ENCODE assay signal across 18 cellular contexts in the genomic region with DNA sequence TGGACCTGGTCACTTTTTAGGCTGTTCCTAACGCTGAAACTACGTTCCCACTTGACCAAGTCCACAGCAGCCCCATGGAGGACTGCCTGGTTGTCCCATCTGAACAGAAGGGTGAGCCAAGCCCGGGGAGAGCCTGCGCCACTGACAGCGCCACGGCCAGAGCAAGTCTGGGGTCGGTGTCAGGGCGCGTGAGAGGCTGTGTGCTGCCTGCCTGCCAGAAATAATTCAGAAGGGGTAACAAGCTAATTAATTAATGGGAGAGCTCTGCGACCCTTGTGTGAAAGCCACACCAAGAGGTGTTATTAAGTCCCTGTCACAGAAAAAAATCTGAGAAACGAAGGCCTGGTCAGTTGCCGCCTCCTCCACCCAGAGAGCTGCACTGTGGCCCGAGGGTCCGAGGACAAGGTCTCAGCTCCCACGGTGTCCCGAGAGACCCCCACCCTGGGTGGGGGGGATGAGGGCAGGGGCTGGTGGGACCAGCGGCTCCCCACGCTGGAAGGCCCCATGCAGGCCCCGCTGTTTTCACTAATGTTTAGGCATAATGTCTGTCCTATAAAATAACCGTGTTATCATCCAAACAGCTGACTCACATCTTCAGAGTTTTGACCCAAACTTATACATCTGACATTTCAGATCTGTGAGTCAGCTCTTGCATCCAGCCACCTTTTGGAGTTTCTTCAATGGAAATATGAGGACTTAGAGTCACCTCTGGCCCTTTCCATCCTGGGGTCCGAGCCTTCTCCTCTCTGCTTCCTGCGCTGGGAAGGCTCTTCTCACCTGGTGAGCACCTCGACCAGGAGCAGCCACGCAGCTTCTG. TPM values are rescaled to one million over a fixed set of nuclear protein-coding genes. Genes with fewer than 3 reads are reported as not detected.
DNase-seq lines count a peak whose midpoint lies in the region; ATAC-seq and TF ChIP-seq lines count a peak whose summit lies in the region.
"Had no signal": no experiment of that assay in that cellular context is flagged by ENCODE, and none has a peak within 500 bp of the region (broad histone marks: within the 10 kb centered on the region; RNA-seq: fewer than 3 reads in every experiment).

No MANE protein-coding gene starts in this region.

- no TSS peak for BruUV-seq in IMR-90 (replicated peaks; lab: Mats Ljungman, UMichigan)

- H3K18ac ChIP-seq in IMR-90 (ENCODE audit: low read depth, low read length): peak overlapping the region; percentile 77; the same call in 1 of the 2 replicates

- no peak overlapping the region for H2AK9ac ChIP-seq in IMR-90 (replicated peaks; ENCODE audit: low read depth, low read length, poor library complexity)

- dilution Hi-C loops in IMR-90 (cut with HindIII; ENCODE audit: low sequenced_read_pairs, unreplicated experiment): no loop called here

- no peaks in the 10 kb centered on the region for H3K36me3 ChIP-seq in IMR-90 (ENCODE audit: control insufficient read depth, insufficient read depth, low read length)
- H3K36me3 ChIP-seq in duodenal mucosa (ENCODE audit: control insufficient read depth in 1 of 2, insufficient read depth in 2 of 2, low read length in 2 of 2): no peaks in the 10 kb centered on the region

- H2AFZ ChIP-seq in IMR-90 (replicated peaks; ENCODE audit: low read length, poor library complexity): peak overlapping the region; percentile 40

- H3K9me3 Mint-ChIP-seq in mesothelial cell of epicardium: no peaks in the 10 kb centered on the region
- H3K9me3 Mint-ChIP-seq in stimulated activated memory B cell treated with anti-CD40 and anti-IgM and Interleukin-4, amounts not matched to agents 10 μg/mL and 1 μg/mL and 100 μg/mL, for 72 hours: no peaks in the 10 kb centered on the region
- H3K9me3 Mint-ChIP-seq: CD4-positive, CD25-positive, alpha-beta regulatory T cell; natural killer cell treated with Interleukin-12 subunit alpha and Interleukin-12 subunit beta and Interleukin-15 and Interleukin-18, amount 100 ng/mL, for 72 hours; type B pancreatic cell had no signal

- H3K4me1 Mint-ChIP-seq in mesothelial cell of epicardium: peaks cover 35% of the 10 kb centered on the region
- H3K4me1 Mint-ChIP-seq in stimulated activated memory B cell treated with anti-CD40 and anti-IgM and Interleukin-4, amounts not matched to agents 10 μg/mL and 1 μg/mL and 100 μg/mL, for 72 hours: no peaks in the 10 kb centered on the region
- H3K4me1 Mint-ChIP-seq: CD4-positive, CD25-positive, alpha-beta regulatory T cell had no signal

- H2BK5ac ChIP-seq in IMR-90 (ENCODE audit: low read depth, low read length, poor library complexity, severe bottlenecking): peak overlapping the region; percentile 13

- H3K36me3 Mint-ChIP-seq in mesothelial cell of epicardium: no peaks in the 10 kb centered on the region
- H3K36me3 Mint-ChIP-seq in stimulated activated memory B cell treated with anti-CD40 and anti-IgM and Interleukin-4, amounts not matched to agents 10 μg/mL and 1 μg/mL and 100 μg/mL, for 72 hours: no peaks in the 10 kb centered on the region
- H3K36me3 Mint-ChIP-seq: CD4-positive, CD25-positive, alpha-beta regulatory T cell; natural killer cell treated with Interleukin-12 subunit alpha and Interleukin-12 subunit beta and Interleukin-15 and Interleukin-18, amount 100 ng/mL, for 72 hours; type B pancreatic cell had no signal

- DNase-seq in A172 (ENCODE audit: low spot score): peak; percentile 46
- DNase-seq in IMR-90: peak; percentile 62
- DNase-seq in mesothelial cell of epicardium (ENCODE audit: low spot score in 2 of 2, unreplicated experiment in 2 of 2): no peak
- DNase-seq in H4 (ENCODE audit: low spot score): no peak
- DNase-seq in GM19238 (ENCODE audit: insufficient read length, low spot score): no peak
- DNase-seq: ACHN; activated effector memory CD4-positive, alpha-beta T cell treated with anti-CD3 and anti-CD28 coated beads, Interleukin-2, amount 50 U/mL, for 16 hours; CD4-positive, CD25-positive, alpha-beta regulatory T cell; OCI-M1; stimulated activated CD4-positive, alpha-beta T cell treated with anti-CD3 and anti-CD28 coated beads, Interleukin-15, amount 100 ng/mL, for 24 hours; stimulated activated naive CD4-positive, alpha-beta T cell treated with Interleukin-2 at 50 U/mL for 16 hours; T-helper 9 cell had no signal

- TF ChIP-seq CTCF in IMR-90 (conservative IDR thresholded peaks at IDR 0.05; ENCODE audit: low read depth, low read length) (no peak), mesothelial cell of epicardium (IDR thresholded peaks at IDR 0.05; ENCODE audit: unreplicated experiment) (no peak)

- peak overlapping the region; percentile 27 for H4K5ac ChIP-seq in IMR-90 (ENCODE audit: low read depth, low read length)

- H3K9ac ChIP-seq in IMR-90 (ENCODE audit: low read depth, low read length): no peak overlapping the region
- no peak overlapping the region for H3K9ac ChIP-seq in duodenal mucosa (ENCODE audit: low read depth in 1 of 2, low read length in 2 of 2)

- no peak overlapping the region for H3K56ac ChIP-seq in IMR-90 (ENCODE audit: extremely low read depth, insufficient read depth, low read length)

- H3K4me1 ChIP-seq in IMR-90 (ENCODE audit: control insufficient read depth, insufficient read depth, low read length): peaks cover 12% of the 10 kb centered on the region; the same call in 1 of the 2 replicates
- H3K4me1 ChIP-seq in duodenal mucosa (ENCODE audit: control insufficient read depth in 1 of 2, insufficient read depth in 2 of 2, low read length in 2 of 2): peaks cover 0 to 10% of the 10 kb centered on the region in 2 donors

- H3K27ac ChIP-seq in IMR-90 (ENCODE audit: insufficient read depth, low read length) (peak overlapping the region; percentile 37; the same call in 1 of the 2 replicates), duodenal mucosa (ENCODE audit: low read depth, low read length) (peak overlapping the region; percentile 45)
- H3K27ac ChIP-seq: SK-N-MC had no signal

- H4K8ac ChIP-seq in IMR-90 (ENCODE audit: low read depth in 2 of 2, low read length in 2 of 2): peak overlapping the region; percentile 17 to 31; a peak in 2 of 4 replicates

- H3K14ac ChIP-seq in IMR-90 (replicated peaks; ENCODE audit: low read depth, low read length): no peak overlapping the region

- intact Hi-C loops in IMR-90 (cut with micrococcal nuclease): no loop called here

- TF ChIP-seq POLR2A in IMR-90 (IDR thresholded peaks at IDR 0.05; ENCODE audit: low read depth, low read length): no peak

- no peaks in the 10 kb centered on the region for H3K27me3 Mint-ChIP-seq in mesothelial cell of epicardium (ENCODE audit: low read depth)
- H3K27me3 Mint-ChIP-seq in stimulated activated memory B cell treated with anti-CD40 and anti-IgM and Interleukin-4, amounts not matched to agents 10 μg/mL and 1 μg/mL and 100 μg/mL, for 72 hours: no peaks in the 10 kb centered on the region

- no peak overlapping the region; the same call in 1 of the 2 replicates for H3K4me2 ChIP-seq in IMR-90 (ENCODE audit: low read depth, low read length)

- ATAC-seq in IMR-90 (ENCODE audit: low read depth) (peak; percentile 65), HG03354 (IDR thresholded peaks at IDR 0.05; ENCODE audit: poor library complexity, severe bottlenecking, unreplicated experiment) (no peak)
- ATAC-seq in stimulated activated memory B cell treated with anti-CD40 and anti-IgM and Interleukin-4, amounts not matched to agents 10 μg/mL and 1 μg/mL and 100 μg/mL, for 72 hours: no peak
- ATAC-seq: natural killer cell treated with Interleukin-12 subunit alpha and Interleukin-12 subunit beta and Interleukin-15 and Interleukin-18, amount 100 ng/mL, for 72 hours had no signal

- peak overlapping the region; percentile 65; the same call in 1 of the 2 replicates for H3K4ac ChIP-seq in IMR-90 (ENCODE audit: low read depth, low read length)

- H3K79me1 ChIP-seq in IMR-90 (ENCODE audit: low read depth in 1 of 2, low read length in 2 of 2): no peaks in the 10 kb centered on the region

- peak overlapping the region; percentile 57 for H2AK5ac ChIP-seq in IMR-90 (ENCODE audit: low read depth, low read length)

- H3K4me3 ChIP-seq in IMR-90 (ENCODE audit: insufficient read depth, low read depth, low read length) (no peak overlapping the region), duodenal mucosa (ENCODE audit: low read depth in 1 of 2, low read length in 2 of 2) (no peak overlapping the region)
- H3K4me3 ChIP-seq: SK-N-MC had no signal

- H3K27ac Mint-ChIP-seq in mesothelial cell of epicardium: peak overlapping the region; percentile 75
- H3K27ac Mint-ChIP-seq in stimulated activated memory B cell treated with anti-CD40 and anti-IgM and Interleukin-4, amounts not matched to agents 10 μg/mL and 1 μg/mL and 100 μg/mL, for 72 hours: no peak overlapping the region
- H3K27ac Mint-ChIP-seq: CD4-positive, CD25-positive, alpha-beta regulatory T cell; natural killer cell treated with Interleukin-12 subunit alpha and Interleukin-12 subunit beta and Interleukin-15 and Interleukin-18, amount 100 ng/mL, for 72 hours; type B pancreatic cell had no signal

- no peaks in the 10 kb centered on the region; the same call in 1 of the 2 replicates for H4K20me1 ChIP-seq in IMR-90 (ENCODE audit: insufficient read depth, low read length)

- H3K9me3 ChIP-seq in IMR-90 (ENCODE audit: control insufficient read depth, insufficient read depth, low read length): no peaks in the 10 kb centered on the region
- H3K9me3 ChIP-seq in duodenal mucosa (ENCODE audit: control insufficient read depth in 1 of 2, low read length in 2 of 2): no peaks in the 10 kb centered on the region

- H2BK15ac ChIP-seq in IMR-90 (ENCODE audit: low read depth, low read length): peak overlapping the region; percentile 21; the same call in 1 of the 3 replicates

- H3K4me3 Mint-ChIP-seq in mesothelial cell of epicardium: no peak overlapping the region
- H3K4me3 Mint-ChIP-seq in stimulated activated memory B cell treated with anti-CD40 and anti-IgM and Interleukin-4, amounts not matched to agents 10 μg/mL and 1 μg/mL and 100 μg/mL, for 72 hours: no peak overlapping the region
- H3K4me3 Mint-ChIP-seq: CD4-positive, CD25-positive, alpha-beta regulatory T cell; natural killer cell treated with Interleukin-12 subunit alpha and Interleukin-12 subunit beta and Interleukin-15 and Interleukin-18, amount 100 ng/mL, for 72 hours; type B pancreatic cell had no signal

- CTCF ChIA-PET in IMR-90 (lab: Yijun Ruan, JAX): no interaction called here

- no peak overlapping the region for H3K23ac ChIP-seq in IMR-90 (ENCODE audit: low read depth, low read length)

- no peaks in the 10 kb centered on the region for H3K9me1 ChIP-seq in IMR-90 (ENCODE audit: insufficient read depth, low read length)

- H2BK20ac ChIP-seq in IMR-90 (ENCODE audit: low read depth, low read length): 0 out of 2 replicates have a peak overlapping the region, but pooled peaks have one; percentile 53

- H3K27me3 ChIP-seq in IMR-90 (ENCODE audit: control insufficient read depth, insufficient read depth, low read length): no peaks in the 10 kb centered on the region; the same call in 1 of the 2 replicates
- no peaks in the 10 kb centered on the region for H3K27me3 ChIP-seq in duodenal mucosa (ENCODE audit: control insufficient read depth in 1 of 2, insufficient read depth in 2 of 2, low read length in 2 of 2)

- H2BK120ac ChIP-seq in IMR-90 (ENCODE audit: low read depth, low read length): peak overlapping the region; percentile 84

- no peak for TF ChIP-seq RAD21 in IMR-90 (IDR thresholded peaks at IDR 0.05; ENCODE audit: low read length)

- POLR2A ChIA-PET in IMR-90 (lab: Charles Lee; ENCODE audit: unreplicated experiment): no interaction called here

- peak overlapping the region; percentile 52; the same call in 1 of the 2 replicates for H4K91ac ChIP-seq in IMR-90 (ENCODE audit: insufficient read depth, low read depth, low read length)

- in situ Hi-C loops in IMR-90 (cut with MboI; ENCODE audit: low sequenced_read_pairs): no loop called here

- 61% methylated on average over 3 of the region's 24 CpGs; no CpG with 5 or more reads in 1 of the 2 experiments for WGBS in IMR-90 (ENCODE audit: extremely low coverage in 2 of 2, insufficient read length in 1 of 2), 2 experiments

RNA-seq across cellular contexts. Expression of gene DLL1, which starts 58.5 kb away (rescaled TPM):
- 3.4 and 4.7 TPM in 2 replicates for total RNA-seq in A172 (2014; rRNA removed; shearing (Covaris generic))
- total RNA-seq in IMR-90 (2012; rRNA removed): under 0.01 TPM in 2 replicates
- polyA plus RNA-seq in IMR-90 (2012; rRNA removed): 0.17 and 0.31 TPM in 2 replicates
- 0.40 TPM in 2 replicates for polyA plus RNA-seq in IMR-90 (2012; cell fraction: cytosol; rRNA removed)
- polyA plus RNA-seq in IMR-90 (2012; cell fraction: nucleus; rRNA removed; ENCODE audit: low replicate concordance): 1.1 and 1.4 TPM in 2 replicates
- total RNA-seq in mesothelial cell of epicardium: 2.6 to 4.8 TPM (median 3.6 TPM) in 3 replicates
- 0.54 and 2.2 TPM in 2 replicates for total RNA-seq in H4 (2014; rRNA removed; shearing (Covaris generic))

Comparison
In these comparisons a context has a peak if more than half of its experiments do, and no peak if none do; other contexts are left out.
1. DNase-seq: peak in A172 (single experiment) and IMR-90 (single experiment); none in mesothelial cell of epicardium (0 of 2), H4 (single experiment) and GM19238 (single experiment).